28 cellular contexts compared by ENCODE assay signal in genomic region chr1:76109404-76109803, GRCh38. TPM values are rescaled to one million over a fixed set of nuclear protein-coding genes. Genes with fewer than 3 reads are reported as not detected.
"Had no signal": no experiment of that assay in that cellular context is flagged by ENCODE, and none has a peak within 500 bp of the region (broad histone marks: within the 10 kb centered on the region; RNA-seq: fewer than 3 reads in every experiment).

No MANE protein-coding gene starts in this region.

- H3K4me1 ChIP-seq: adrenal gland, body of pancreas, right lobe of liver, uterus had no signal

- H3K27me3 Mint-ChIP-seq: activated naive CD8-positive, alpha-beta T cell treated with anti-CD3 and anti-CD28 coated beads for 36 hours; type B pancreatic cell had no signal

- H3K4me3 ChIP-seq: adrenal gland, body of pancreas, cardiac muscle cell, coronary artery, heart right ventricle, left ventricle myocardium inferior, neural progenitor cell, right lobe of liver, thoracic aorta, uterus had no signal

- H3K9me3 ChIP-seq: adrenal gland, body of pancreas, heart right ventricle, left ventricle myocardium inferior, right lobe of liver, thoracic aorta, uterus had no signal

- H3K9me3 Mint-ChIP-seq: activated naive CD4-positive, alpha-beta T cell treated with anti-CD3 and anti-CD28 coated beads for 36 hours; T-helper 1 cell treated with Interleukin-12 subunit alpha and Interleukin-12 subunit beta and Interleukin-4 antibody, amounts not matched to agents 30 μg/mL and 1 μg/mL, for 36 hours; type B pancreatic cell had no signal

- ATAC-seq: body of pancreas, natural killer cell, right lobe of liver had no signal

- H3K36me3 ChIP-seq: adrenal gland, cardiac muscle cell, heart right ventricle, left ventricle myocardium inferior, neural progenitor cell, right lobe of liver, thoracic aorta, uterus had no signal

- H3K4me3 Mint-ChIP-seq: activated naive CD4-positive, alpha-beta T cell treated with anti-CD3 and anti-CD28 coated beads for 36 hours; activated naive CD8-positive, alpha-beta T cell treated with anti-CD3 and anti-CD28 coated beads for 36 hours; natural killer cell; neural progenitor cell; T-helper 1 cell treated with Interleukin-12 subunit alpha and Interleukin-12 subunit beta and Interleukin-4 antibody, amounts not matched to agents 30 μg/mL and 1 μg/mL, for 36 hours; type B pancreatic cell had no signal

- H3K36me3 Mint-ChIP-seq: natural killer cell had no signal

- H3K27ac ChIP-seq: adrenal gland, body of pancreas, cardiac muscle cell, coronary artery, heart right ventricle, left ventricle myocardium inferior, neural progenitor cell, right lobe of liver, thoracic aorta, uterus, VCaP had no signal

- H3K27ac Mint-ChIP-seq: activated naive CD4-positive, alpha-beta T cell treated with anti-CD3 and anti-CD28 coated beads for 36 hours; activated naive CD8-positive, alpha-beta T cell treated with anti-CD3 and anti-CD28 coated beads for 36 hours; natural killer cell; neural progenitor cell; T-helper 1 cell treated with Interleukin-12 subunit alpha and Interleukin-12 subunit beta and Interleukin-4 antibody, amounts not matched to agents 30 μg/mL and 1 μg/mL, for 36 hours; type B pancreatic cell had no signal

- DNase-seq: activated CD4-positive, alpha-beta T cell treated with anti-CD3 and anti-CD28 coated beads for 4 hours; activated CD4-positive, alpha-beta T cell treated with anti-CD3 and anti-CD28 coated beads, Interleukin-2, amount 50 U/mL, for 48 hours; activated CD8-positive, alpha-beta memory T cell treated with anti-CD3 and anti-CD28 coated beads for 24 hours; activated effector memory CD4-positive, alpha-beta T cell treated with Interleukin-2 at 50 U/mL for 16 hours; activated naive CD4-positive, alpha-beta T cell treated with anti-CD3 and anti-CD28 coated beads for 36 hours; activated naive CD8-positive, alpha-beta T cell treated with anti-CD3 and anti-CD28 coated beads for 36 hours; aorta; body of pancreas; cerebellar nuclear complex; heart right ventricle; kidney glomerular epithelial cell; left ventricle myocardium inferior; natural killer cell; right lobe of liver; stimulated activated CD4-positive, alpha-beta T cell treated with anti-CD3 and anti-CD28 coated beads, Interleukin-2, amount 100 ng/mL, for 48 hours; stimulated activated naive CD4-positive, alpha-beta T cell treated with Interleukin-2 at 50 U/mL for 16 hours; SW 1271; T-helper 9 cell; uterus had no signal

- H3K9ac ChIP-seq: neural progenitor cell had no signal

- H3K27me3 ChIP-seq: adrenal gland, body of pancreas, cardiac muscle cell, heart right ventricle, neural progenitor cell, right lobe of liver, uterus had no signal

RNA-seq across cellular contexts. Expression of gene ST6GALNAC3, which starts 34.9 kb away (rescaled TPM):
- total RNA-seq: natural killer cell, osteoblast had no signal
